ENCODE assay signal across 1 cellular context in the genomic region with DNA sequence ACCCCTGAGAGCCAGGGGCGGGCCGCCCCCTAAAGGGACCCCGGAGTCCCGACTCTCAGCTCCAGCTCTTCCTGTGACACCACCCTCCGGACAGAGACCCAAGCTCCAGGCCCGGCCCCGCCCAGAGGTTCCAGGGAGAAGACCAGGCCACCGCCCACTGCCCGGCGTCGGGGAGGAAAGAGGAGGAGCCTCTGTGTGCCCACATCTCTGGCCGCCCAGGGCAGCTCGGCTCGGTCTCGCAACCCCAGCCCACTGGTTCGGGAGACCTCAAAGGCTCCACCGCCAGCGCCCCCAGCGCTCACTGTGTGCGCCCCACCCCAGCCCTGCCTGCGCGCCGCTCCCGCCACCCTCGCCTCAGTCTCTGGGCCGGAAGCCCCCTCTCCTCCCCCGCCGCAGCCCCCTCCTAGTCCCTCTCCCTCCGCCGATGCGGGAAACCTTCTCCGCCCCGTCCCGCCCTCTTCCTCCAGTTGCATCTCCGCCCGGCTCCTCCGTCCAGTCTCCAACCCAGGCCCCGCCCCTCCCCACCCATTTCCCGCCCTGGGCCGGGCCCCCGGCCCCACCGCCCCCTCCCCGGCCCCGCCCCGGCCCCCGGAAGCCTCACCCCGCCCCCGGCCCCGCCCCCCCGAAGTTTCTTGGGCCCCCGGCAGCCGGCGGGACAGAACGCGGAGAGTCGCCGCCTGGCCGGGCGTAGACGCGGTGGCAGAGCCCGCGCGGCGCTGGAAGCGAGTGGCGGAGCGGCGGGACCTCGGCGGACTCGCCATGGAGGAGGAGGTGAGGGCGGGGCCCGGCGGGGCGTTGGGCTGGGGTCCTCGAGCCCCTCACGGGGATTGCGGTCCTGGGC.
TF ChIP-seq lines count a peak whose summit lies in the region.

A gene with protein sequence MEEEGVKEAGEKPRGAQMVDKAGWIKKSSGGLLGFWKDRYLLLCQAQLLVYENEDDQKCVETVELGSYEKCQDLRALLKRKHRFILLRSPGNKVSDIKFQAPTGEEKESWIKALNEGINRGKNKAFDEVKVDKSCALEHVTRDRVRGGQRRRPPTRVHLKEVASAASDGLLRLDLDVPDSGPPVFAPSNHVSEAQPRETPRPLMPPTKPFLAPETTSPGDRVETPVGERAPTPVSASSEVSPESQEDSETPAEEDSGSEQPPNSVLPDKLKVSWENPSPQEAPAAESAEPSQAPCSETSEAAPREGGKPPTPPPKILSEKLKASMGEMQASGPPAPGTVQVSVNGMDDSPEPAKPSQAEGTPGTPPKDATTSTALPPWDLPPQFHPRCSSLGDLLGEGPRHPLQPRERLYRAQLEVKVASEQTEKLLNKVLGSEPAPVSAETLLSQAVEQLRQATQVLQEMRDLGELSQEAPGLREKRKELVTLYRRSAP (plus strand): TSS at position 658 of the 841 bp plus-strand sequence. CDS start 102 bp downstream, at position 760.

TF ChIP-seq in HepG2, 621 proteins besides CTCF, POLR2A, EP300 and RAD21 (continued from another document and continues in another):
- no peak for TF ChIP-seq KIAA2018 (CRISPR knock-in tag; IDR thresholded peaks at IDR 0.05; ENCODE audit: borderline replicate concordance)
- 0 out of 2 replicates have a peak, but pooled peaks have one; percentile 37 for TF ChIP-seq ERF (CRISPR knock-in tag; IDR thresholded peaks at IDR 0.05)
- TF ChIP-seq ZNF414 (CRISPR knock-in tag; IDR thresholded peaks at IDR 0.05) = no peak
- no peak for TF ChIP-seq JUNB (CRISPR knock-in tag; IDR thresholded peaks at IDR 0.05; ENCODE audit: borderline replicate concordance)
- TF ChIP-seq PRPF4 (IDR thresholded peaks at IDR 0.05; ENCODE audit: low read depth, low read length, poor library complexity, severe bottlenecking) = no peak
- TF ChIP-seq EZH2 (conservative IDR thresholded peaks at IDR 0.05; ENCODE audit: low read depth, low read length) = no peak
- no peak for TF ChIP-seq ZNF33B (CRISPR knock-in tag; IDR thresholded peaks at IDR 0.05)
- TF ChIP-seq ZNF558 (CRISPR knock-in tag; IDR thresholded peaks at IDR 0.05; ENCODE audit: borderline replicate concordance) = no peak; the same call in 1 of the 2 replicates
- peak; percentile 81; the same call in 1 of the 2 replicates for TF ChIP-seq KDM4B (CRISPR knock-in tag; IDR thresholded peaks at IDR 0.05)
- TF ChIP-seq ZSCAN31 (CRISPR knock-in tag; IDR thresholded peaks at IDR 0.05; ENCODE audit: low read depth) = 0 out of 2 replicates have a peak, but pooled peaks have one; percentile 33
- no peak for TF ChIP-seq ZNF430 (CRISPR knock-in tag; IDR thresholded peaks at IDR 0.05)
- no peak for TF ChIP-seq AHR (CRISPR knock-in tag; IDR thresholded peaks at IDR 0.05)
- TF ChIP-seq ZNF501 (CRISPR knock-in tag; IDR thresholded peaks at IDR 0.05) = no peak
- TF ChIP-seq ZNF674 (CRISPR knock-in tag; IDR thresholded peaks at IDR 0.05; ENCODE audit: low read depth) = no peak
- TF ChIP-seq SCMH1 (CRISPR knock-in tag; IDR thresholded peaks at IDR 0.05; ENCODE audit: borderline replicate concordance) = no peak
- 0 out of 2 replicates have a peak, but pooled peaks have one; percentile 25 for TF ChIP-seq FOXO1 (CRISPR knock-in tag; IDR thresholded peaks at IDR 0.05)
- no peak for TF ChIP-seq EED (CRISPR knock-in tag; IDR thresholded peaks at IDR 0.05)
- TF ChIP-seq ZNF574 (CRISPR knock-in tag; IDR thresholded peaks at IDR 0.05) = peak; percentile 35
- TF ChIP-seq ZNF614 (CRISPR knock-in tag; IDR thresholded peaks at IDR 0.05; ENCODE audit: borderline replicate concordance) = no peak
- TF ChIP-seq TCF12 (IDR thresholded peaks at IDR 0.05) = no peak
- TF ChIP-seq TCF12 (CRISPR knock-in tag; IDR thresholded peaks at IDR 0.05) = no peak
- TF ChIP-seq FOXK2 (IDR thresholded peaks at IDR 0.05) = no peak
- TF ChIP-seq, protein P1, sequence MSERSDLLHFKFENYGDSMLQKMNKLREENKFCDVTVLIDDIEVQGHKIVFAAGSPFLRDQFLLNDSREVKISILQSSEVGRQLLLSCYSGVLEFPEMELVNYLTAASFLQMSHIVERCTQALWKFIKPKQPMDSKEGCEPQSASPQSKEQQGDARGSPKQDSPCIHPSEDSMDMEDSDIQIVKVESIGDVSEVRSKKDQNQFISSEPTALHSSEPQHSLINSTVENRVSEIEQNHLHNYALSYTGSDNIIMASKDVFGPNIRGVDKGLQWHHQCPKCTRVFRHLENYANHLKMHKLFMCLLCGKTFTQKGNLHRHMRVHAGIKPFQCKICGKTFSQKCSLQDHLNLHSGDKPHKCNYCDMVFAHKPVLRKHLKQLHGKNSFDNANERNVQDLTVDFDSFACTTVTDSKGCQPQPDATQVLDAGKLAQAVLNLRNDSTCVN (CRISPR knock-in tag; IDR thresholded peaks at IDR 0.05; ENCODE audit: borderline replicate concordance) = no peak
- TF ChIP-seq, protein P2, sequence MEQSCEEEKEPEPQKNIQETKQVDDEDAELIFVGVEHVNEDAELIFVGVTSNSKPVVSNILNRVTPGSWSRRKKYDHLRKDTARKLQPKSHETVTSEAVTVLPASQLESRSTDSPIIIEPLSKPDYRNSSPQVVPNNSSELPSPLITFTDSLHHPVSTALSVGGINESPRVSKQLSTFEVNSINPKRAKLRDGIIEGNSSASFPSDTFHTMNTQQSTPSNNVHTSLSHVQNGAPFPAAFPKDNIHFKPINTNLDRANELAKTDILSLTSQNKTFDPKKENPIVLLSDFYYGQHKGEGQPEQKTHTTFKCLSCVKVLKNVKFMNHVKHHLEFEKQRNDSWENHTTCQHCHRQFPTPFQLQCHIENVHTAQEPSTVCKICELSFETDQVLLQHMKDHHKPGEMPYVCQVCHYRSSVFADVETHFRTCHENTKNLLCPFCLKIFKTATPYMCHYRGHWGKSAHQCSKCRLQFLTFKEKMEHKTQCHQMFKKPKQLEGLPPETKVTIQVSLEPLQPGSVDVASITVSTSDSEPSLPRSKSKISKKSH (CRISPR knock-in tag; IDR thresholded peaks at IDR 0.05; ENCODE audit: borderline replicate concordance) = no peak
- TF ChIP-seq ZNF710 (CRISPR knock-in tag; IDR thresholded peaks at IDR 0.05; ENCODE audit: borderline replicate concordance) = no peak
- TF ChIP-seq, protein P3, sequence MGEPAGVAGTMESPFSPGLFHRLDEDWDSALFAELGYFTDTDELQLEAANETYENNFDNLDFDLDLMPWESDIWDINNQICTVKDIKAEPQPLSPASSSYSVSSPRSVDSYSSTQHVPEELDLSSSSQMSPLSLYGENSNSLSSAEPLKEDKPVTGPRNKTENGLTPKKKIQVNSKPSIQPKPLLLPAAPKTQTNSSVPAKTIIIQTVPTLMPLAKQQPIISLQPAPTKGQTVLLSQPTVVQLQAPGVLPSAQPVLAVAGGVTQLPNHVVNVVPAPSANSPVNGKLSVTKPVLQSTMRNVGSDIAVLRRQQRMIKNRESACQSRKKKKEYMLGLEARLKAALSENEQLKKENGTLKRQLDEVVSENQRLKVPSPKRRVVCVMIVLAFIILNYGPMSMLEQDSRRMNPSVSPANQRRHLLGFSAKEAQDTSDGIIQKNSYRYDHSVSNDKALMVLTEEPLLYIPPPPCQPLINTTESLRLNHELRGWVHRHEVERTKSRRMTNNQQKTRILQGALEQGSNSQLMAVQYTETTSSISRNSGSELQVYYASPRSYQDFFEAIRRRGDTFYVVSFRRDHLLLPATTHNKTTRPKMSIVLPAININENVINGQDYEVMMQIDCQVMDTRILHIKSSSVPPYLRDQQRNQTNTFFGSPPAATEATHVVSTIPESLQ (CRISPR knock-in tag; conservative IDR thresholded peaks at IDR 0.05) = no peak
- TF ChIP-seq SNRNP70 (IDR thresholded peaks at IDR 0.05; ENCODE audit: low read depth, low read length) = no peak
- TF ChIP-seq ARNTL (CRISPR knock-in tag; IDR thresholded peaks at IDR 0.05) = no peak
